ENCODE assay signal across 18 cellular contexts in the genomic region with DNA sequence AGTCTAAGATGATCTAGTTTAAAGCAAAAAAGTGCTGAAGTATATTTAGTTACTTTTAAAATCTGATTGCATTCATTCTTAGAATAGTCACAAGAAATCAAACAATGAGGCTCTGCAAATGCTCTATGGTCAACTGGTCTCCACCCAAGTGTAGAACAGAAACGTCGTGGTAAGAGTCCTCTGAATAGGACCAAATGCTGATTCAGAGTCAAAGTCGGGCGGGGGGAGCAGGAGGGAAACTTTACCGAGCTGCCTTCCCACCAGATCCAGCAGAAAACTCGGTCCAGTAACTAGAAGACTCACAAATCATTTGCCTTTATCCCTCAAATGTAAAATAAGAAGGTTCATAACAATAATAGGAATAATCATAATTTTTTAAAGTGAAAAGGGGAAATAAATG.
"Had no signal": no experiment of that assay in that cellular context is flagged by ENCODE, and none has a peak within 500 bp of the region (broad histone marks: within the 10 kb centered on the region; RNA-seq: fewer than 3 reads in every experiment).

No MANE protein-coding gene starts in this region.

- H3K4me1 ChIP-seq: colonic mucosa, left ventricle myocardium inferior had no signal

- H3K27me3 ChIP-seq: colonic mucosa, gastroesophageal sphincter had no signal

- H3K27me3 Mint-ChIP-seq: memory B cell had no signal

- H3K9me3 ChIP-seq: colonic mucosa, esophagus squamous epithelium, gastroesophageal sphincter, left ventricle myocardium inferior, lower lobe of right lung, stomach, thoracic aorta had no signal

- H3K4me3 Mint-ChIP-seq: immature natural killer cell, memory B cell, naive B cell, nephron progenitor cell had no signal

- H3K4me3 ChIP-seq: colonic mucosa, esophagus squamous epithelium, gastroesophageal sphincter, left ventricle myocardium inferior, lower lobe of right lung, skin epidermis, stomach, thoracic aorta had no signal

- H3K27ac ChIP-seq: colonic mucosa, esophagus squamous epithelium, left ventricle myocardium inferior, lower lobe of right lung, skin epidermis, stomach, thoracic aorta had no signal

- H3K27ac Mint-ChIP-seq: memory B cell, naive B cell, nephron progenitor cell had no signal

- ATAC-seq: gastroesophageal sphincter, lower lobe of right lung, sciatic nerve had no signal

- H3K9me3 Mint-ChIP-seq: immature natural killer cell, memory B cell, nephron progenitor cell had no signal

- H3K36me3 ChIP-seq: colonic mucosa, esophagus squamous epithelium, gastroesophageal sphincter, left ventricle myocardium inferior, lower lobe of right lung, stomach, thoracic aorta had no signal

- H3K36me3 Mint-ChIP-seq: immature natural killer cell, memory B cell, naive B cell had no signal

- H3K4me1 Mint-ChIP-seq: memory B cell, naive B cell had no signal

- DNase-seq: colonic mucosa; dermis blood vessel endothelial cell; esophagus squamous epithelium; foreskin fibroblast; immature natural killer cell; left ventricle myocardium inferior; lower lobe of right lung; midbrain; naive B cell; nephron progenitor cell; stimulated activated naive CD4-positive, alpha-beta T cell; stomach; substantia nigra had no signal
